1 cellular context compared by ENCODE assay signal in genomic region chr12:32896438-32897275, GRCh38.
TF ChIP-seq lines count a peak whose summit lies in the region.

TSS of gene PKP2 (minus strand) at chr12:32896777. CDS start at chr12:32896731, 46 bp downstream.

TF ChIP-seq in SK-N-SH, 30 proteins besides CTCF, POLR2A, EP300 and RAD21 (continued from another document):
- peak; percentile 75 for TF ChIP-seq REST (IDR thresholded peaks at IDR 0.05; ENCODE audit: low read depth, low read length)
- TF ChIP-seq TAF1 (IDR thresholded peaks at IDR 0.05; ENCODE audit: borderline replicate concordance, low read depth, low read length), result no peak
- TF ChIP-seq SIN3A (IDR thresholded peaks at IDR 0.05; ENCODE audit: borderline replicate concordance, low read depth, low read length), result no peak
- TF ChIP-seq NFIC (IDR thresholded peaks at IDR 0.05; ENCODE audit: borderline replicate concordance), result no peak
TF ChIP-seq in SK-N-SH: peak in this region for 2.
